8 cellular contexts compared by ENCODE assay signal in the genomic region with DNA sequence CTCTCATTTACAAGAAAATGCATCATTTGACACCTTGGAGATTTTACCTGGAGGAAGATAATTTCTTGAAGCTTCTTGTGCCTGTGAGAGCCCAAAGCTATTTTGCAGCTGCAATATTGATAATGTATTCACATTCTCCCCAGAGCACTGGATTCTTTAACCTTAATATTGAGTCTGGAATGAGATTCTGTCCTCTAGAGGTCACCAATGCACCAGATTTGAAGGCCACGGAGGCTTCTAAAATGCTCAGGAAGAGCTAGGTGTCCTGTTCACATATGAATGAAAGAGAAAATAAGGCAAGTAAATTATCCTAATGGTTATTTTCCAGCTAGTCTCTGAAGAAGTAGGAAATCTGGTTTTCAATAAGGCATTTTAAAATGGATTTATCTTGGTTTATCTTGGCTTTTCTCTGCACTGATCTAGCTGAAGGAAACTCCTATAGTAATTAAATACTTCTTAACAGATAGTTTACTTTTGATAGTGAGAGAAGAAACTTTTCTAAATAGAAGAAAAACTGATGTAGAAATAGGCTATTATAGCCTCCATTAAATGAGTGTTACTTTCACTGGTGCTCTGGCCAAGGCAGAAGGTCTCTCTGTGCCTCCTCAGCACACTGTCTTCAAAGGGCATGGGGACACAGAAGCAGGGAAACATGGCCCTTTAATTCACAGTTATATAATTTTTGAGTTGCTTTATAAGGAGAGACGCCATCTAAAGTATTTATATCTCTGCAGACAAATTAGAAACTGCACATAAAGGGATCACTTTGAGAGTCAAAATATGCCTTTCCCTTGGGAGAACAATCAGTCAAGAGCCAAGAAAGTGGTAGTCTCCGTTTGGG.
DNase-seq lines count a peak whose midpoint lies in the region; ATAC-seq and TF ChIP-seq lines count a peak whose summit lies in the region.

No MANE protein-coding gene starts in this region.

- H3K9me3 Mint-ChIP-seq in activated CD4-positive, alpha-beta T cell treated with anti-CD3 and anti-CD28 coated beads, Interleukin-2, amount 10 ng/mL, durations not matched to agents 24 days and 14 days, result no peaks in the 10 kb centered on the region

- H3K36me3 ChIP-seq in sigmoid colon, result no peaks in the 10 kb centered on the region

- WGBS in sigmoid colon, 2 donors, result 41 to 48% methylated on average over 3 of the region's 3 CpGs

- CTCF ChIA-PET in HEK293T (lab: Yijun Ruan, JAX), result interaction anchor here (0.6 to 4.1 kb wide), 9 partner anchors 9 to 1146 kb away, joined by 3 to 40 read pairs (median 3); partner anchors contain the start of gene PLK2

- H3K27me3 Mint-ChIP-seq in activated CD4-positive, alpha-beta T cell treated with anti-CD3 and anti-CD28 coated beads, Interleukin-2, amount 10 ng/mL, durations not matched to agents 24 days and 14 days, result peaks cover 11% of the 10 kb centered on the region

- DNase-seq in activated CD4-positive, alpha-beta T cell treated with anti-CD3 and anti-CD28 coated beads, Interleukin-2, amount 10 ng/mL, durations not matched to agents 24 days and 14 days, result peak; percentile 71
- DNase-seq in activated CD4-positive, alpha-beta T cell treated with anti-CD3 and anti-CD28 coated beads for 4 hours, result no peak
- peak; percentile 32 for DNase-seq in HEK293T (ENCODE audit: extremely low spot score)
- DNase-seq in NCI-H446 (lab: John Stamatoyannopoulos, UW), result peak; percentile 31 to 56
- peak; percentile 69 for DNase-seq in amniotic stem cell (lab: John Stamatoyannopoulos, UW)
- DNase-seq in hepatic stellate cell (ENCODE audit: low spot score), result peak; percentile 23
- no peak for DNase-seq in sigmoid colon

- peak overlapping the region in 2 of 4 donors; percentile 9 to 23 for H3K27ac ChIP-seq in sigmoid colon

- no peak for TF ChIP-seq EP300 in sigmoid colon (IDR thresholded peaks at IDR 0.05)

- no peaks in the 10 kb centered on the region for H3K36me3 Mint-ChIP-seq in activated CD4-positive, alpha-beta T cell treated with anti-CD3 and anti-CD28 coated beads, Interleukin-2, amount 10 ng/mL, durations not matched to agents 24 days and 14 days (ENCODE audit: low read depth)

- no peak for TF ChIP-seq POLR2A in sigmoid colon (IDR thresholded peaks at IDR 0.05)

- no peak overlapping the region for H3K27ac Mint-ChIP-seq in activated CD4-positive, alpha-beta T cell treated with anti-CD3 and anti-CD28 coated beads, Interleukin-2, amount 10 ng/mL, durations not matched to agents 24 days and 14 days

- intact Hi-C loops in activated CD4-positive, alpha-beta T cell treated with anti-CD3 and anti-CD28 coated beads, Interleukin-2, amount 10 ng/mL, durations not matched to agents 24 days and 14 days (cut with micrococcal nuclease), result loop anchor here (1.0 to 5.0 kb wide), 3 partner anchors 282 to 681 kb away; partner anchors contain the start of gene PLK2
- intact Hi-C loops in sigmoid colon (cut with DNase I), result loop anchor here (1.0 to 2.0 kb wide), 2 partner anchors 481 to 681 kb away; partner anchors contain the start of gene PLK2

- POLR2A ChIA-PET in HEK293T (lab: Yijun Ruan, JAX), result interaction anchor here (1.0 kb wide), 1 partner anchor 681 kb away, joined by 7 read pairs; the partner anchor contains the start of gene PLK2

- no peaks in the 10 kb centered on the region for H3K9me3 ChIP-seq in sigmoid colon

- H3K4me1 ChIP-seq in sigmoid colon, result peaks cover 0 to 8% (median 6%) of the 10 kb centered on the region in 4 donors

- peak; percentile 22 to 55 (median 42) for TF ChIP-seq CTCF in sigmoid colon (IDR thresholded peaks at IDR 0.05)

- ATAC-seq in GM18511 (IDR thresholded peaks at IDR 0.05; ENCODE audit: unreplicated experiment), result no peak

- no peaks in the 10 kb centered on the region for H3K4me1 Mint-ChIP-seq in activated CD4-positive, alpha-beta T cell treated with anti-CD3 and anti-CD28 coated beads, Interleukin-2, amount 10 ng/mL, durations not matched to agents 24 days and 14 days

- no peak overlapping the region for H3K4me3 Mint-ChIP-seq in activated CD4-positive, alpha-beta T cell treated with anti-CD3 and anti-CD28 coated beads, Interleukin-2, amount 10 ng/mL, durations not matched to agents 24 days and 14 days

- H3K4me3 ChIP-seq in sigmoid colon, result no peak overlapping the region

- no peaks in the 10 kb centered on the region for H3K27me3 ChIP-seq in sigmoid colon

TF ChIP-seq in HEK293T, 16 proteins besides CTCF, POLR2A, EP300 and RAD21:
- TF ChIP-seq ELF4 (IDR thresholded peaks at IDR 0.05) (no peak), FOXA1 (IDR thresholded peaks at IDR 0.05) (no peak), HDGF (IDR thresholded peaks at IDR 0.05; ENCODE audit: borderline replicate concordance) (no peak), BHLHE40 (IDR thresholded peaks at IDR 0.05; ENCODE audit: borderline replicate concordance) (no peak), FOXK2 (IDR thresholded peaks at IDR 0.05) (no peak), SP1 (IDR thresholded peaks at IDR 0.05) (no peak), ZNF384 (IDR thresholded peaks at IDR 0.05) (no peak), SUZ12 (IDR thresholded peaks at IDR 0.05) (no peak), LEF1 (IDR thresholded peaks at IDR 0.05; ENCODE audit: borderline replicate concordance) (no peak), CTBP1 (IDR thresholded peaks at IDR 0.05; ENCODE audit: borderline replicate concordance) (no peak), TARDBP (IDR thresholded peaks at IDR 0.05) (no peak), FOXM1 (IDR thresholded peaks at IDR 0.05; ENCODE audit: borderline replicate concordance) (no peak), ARNT (IDR thresholded peaks at IDR 0.05) (no peak), L3MBTL2 (conservative IDR thresholded peaks at IDR 0.05) (no peak), NFRKB (IDR thresholded peaks at IDR 0.05) (no peak)
- TF ChIP-seq, protein P1, sequence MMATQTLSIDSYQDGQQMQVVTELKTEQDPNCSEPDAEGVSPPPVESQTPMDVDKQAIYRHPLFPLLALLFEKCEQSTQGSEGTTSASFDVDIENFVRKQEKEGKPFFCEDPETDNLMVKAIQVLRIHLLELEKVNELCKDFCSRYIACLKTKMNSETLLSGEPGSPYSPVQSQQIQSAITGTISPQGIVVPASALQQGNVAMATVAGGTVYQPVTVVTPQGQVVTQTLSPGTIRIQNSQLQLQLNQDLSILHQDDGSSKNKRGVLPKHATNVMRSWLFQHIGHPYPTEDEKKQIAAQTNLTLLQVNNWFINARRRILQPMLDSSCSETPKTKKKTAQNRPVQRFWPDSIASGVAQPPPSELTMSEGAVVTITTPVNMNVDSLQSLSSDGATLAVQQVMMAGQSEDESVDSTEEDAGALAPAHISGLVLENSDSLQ (IDR thresholded peaks at IDR 0.05), result no peak

Comparison
In these comparisons a context has a peak if more than half of its experiments do, and no peak if none do; other contexts are left out.
1. DNase-seq: peak in activated CD4-positive, alpha-beta T cell treated with anti-CD3 and anti-CD28 coated beads, Interleukin-2, amount 10 ng/mL, durations not matched to agents 24 days and 14 days (single experiment), HEK293T (single experiment), NCI-H446 (2 of 2), amniotic stem cell (single experiment) and hepatic stellate cell (single experiment); none in activated CD4-positive, alpha-beta T cell treated with anti-CD3 and anti-CD28 coated beads for 4 hours (0 of 2) and sigmoid colon (single experiment).